Comparison of ENCODE assay signal across 10 cellular contexts in the genomic region with DNA sequence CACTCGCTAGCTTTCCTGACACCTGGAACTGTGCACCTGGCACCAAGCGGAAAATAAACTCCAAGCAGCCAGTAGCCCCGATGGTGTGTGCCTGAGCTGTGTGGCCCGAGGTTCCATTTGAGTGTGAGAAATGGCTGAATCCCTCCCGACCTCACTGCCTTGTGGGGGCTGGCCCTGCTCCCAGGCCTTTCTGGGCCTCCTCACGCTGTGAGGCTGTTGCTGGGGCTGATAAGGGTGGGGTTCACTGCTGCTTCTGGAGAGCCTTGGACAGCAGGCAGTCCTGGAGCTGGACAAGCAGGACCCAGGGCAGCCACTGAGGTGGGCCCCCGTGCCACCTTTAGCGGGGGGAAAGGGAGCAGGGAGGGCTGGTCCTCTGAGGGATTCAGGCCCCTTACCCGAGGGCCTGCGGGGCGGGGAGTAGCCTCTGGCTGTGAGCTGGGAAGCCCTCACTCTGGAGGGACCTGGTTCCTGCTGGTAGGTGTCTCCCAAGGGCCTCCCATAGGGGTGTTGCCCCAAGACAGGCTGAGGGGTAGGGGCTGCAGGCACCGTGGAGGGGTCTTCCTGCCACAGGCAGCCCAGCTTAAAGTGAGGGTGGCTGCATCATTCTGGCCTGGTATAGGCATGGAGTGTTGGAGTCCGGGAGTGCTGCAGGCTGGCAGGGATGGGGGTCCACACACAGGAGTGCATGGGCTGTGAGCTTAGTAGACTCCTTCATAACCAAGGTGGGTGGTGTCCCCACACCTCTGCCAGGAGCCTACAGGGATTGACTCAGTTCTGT. TPM values are rescaled to one million over a fixed set of nuclear protein-coding genes. Genes with fewer than 3 reads are reported as not detected.
DNase-seq lines count a peak whose midpoint lies in the region; ATAC-seq, FAIRE-seq and TF ChIP-seq lines count a peak whose summit lies in the region.
"Had no signal": no experiment of that assay in that cellular context is flagged by ENCODE, and none has a peak within 500 bp of the region (broad histone marks: within the 10 kb centered on the region; RNA-seq: fewer than 3 reads in every experiment).

No MANE protein-coding gene starts in this region.

- peaks cover 6% of the 10 kb centered on the region for H3K9me3 ChIP-seq in keratinocyte (ENCODE audit: control insufficient read depth, low read depth, low read length)
- H3K9me3 ChIP-seq in stomach smooth muscle (ENCODE audit: control insufficient read depth in 2 of 2, low read length in 2 of 2), result no peaks in the 10 kb centered on the region

- H2AFZ ChIP-seq in keratinocyte (ENCODE audit: control insufficient read depth, low read length), result no peak overlapping the region

- H4K20me1 ChIP-seq in keratinocyte (ENCODE audit: control insufficient read depth, extremely low read depth, insufficient read depth, low read length), result peaks cover 16% of the 10 kb centered on the region

- dilution Hi-C loops in keratinocyte (cut with MboI; ENCODE audit: extremely low pct_ligation_motif_present, low sequenced_read_pairs), result no loop called here

- no peak overlapping the region for H3K27ac ChIP-seq in keratinocyte (ENCODE audit: control insufficient read depth, insufficient read depth, low read length)
- no peak overlapping the region for H3K27ac ChIP-seq in stomach smooth muscle (ENCODE audit: low read length)

- peaks cover 20% of the 10 kb centered on the region for H3K79me2 ChIP-seq in keratinocyte (ENCODE audit: control insufficient read depth, insufficient read depth, low read length)

- peak overlapping the region; percentile 53 for H3K4me2 ChIP-seq in keratinocyte (ENCODE audit: control insufficient read depth, extremely low read depth, insufficient read depth, low read depth, low read length)

- TF ChIP-seq CTCF in keratinocyte (optimal IDR thresholded peaks at IDR 0.05 in 1 of 3, IDR thresholded peaks at IDR 0.05 in 1 of 3, conservative IDR thresholded peaks at IDR 0.05 in 1 of 3; ENCODE audit: extremely low read depth in 1 of 3, insufficient read depth in 2 of 3, low read length in 3 of 3), result no peak

- H3K4me1 ChIP-seq in keratinocyte (ENCODE audit: control insufficient read depth, extremely low read depth, insufficient read depth, low read length) (peaks cover 10% of the 10 kb centered on the region), stomach smooth muscle (ENCODE audit: control insufficient read depth, insufficient read depth, low read length) (peaks cover 21% of the 10 kb centered on the region)

- peaks cover 11 to 19% of the 10 kb centered on the region in 2 experiments for H3K36me3 ChIP-seq in keratinocyte (ENCODE audit: control insufficient read depth in 2 of 2, extremely low read depth in 1 of 2, insufficient read depth in 2 of 2, low read length in 2 of 2)
- H3K36me3 ChIP-seq in stomach smooth muscle (ENCODE audit: control insufficient read depth in 2 of 2, insufficient read depth in 2 of 2, low read length in 2 of 2), result no peaks in the 10 kb centered on the region

- H3K27me3 ChIP-seq in keratinocyte (ENCODE audit: control insufficient read depth, extremely low read depth, insufficient read depth, low read length) (no peaks in the 10 kb centered on the region), stomach smooth muscle (ENCODE audit: control insufficient read depth in 1 of 2, insufficient read depth in 2 of 2, low read length in 2 of 2) (no peaks in the 10 kb centered on the region)

- ATAC-seq in HG02642 (IDR thresholded peaks at IDR 0.05; ENCODE audit: poor library complexity, unreplicated experiment), result no peak

- peak; percentile 14 for DNase-seq in activated CD8-positive, alpha-beta memory T cell treated with anti-CD3 and anti-CD28 coated beads, Interleukin-2, amount 50 U/mL, for 4 hours
- no peak for DNase-seq in activated CD8-positive, alpha-beta memory T cell treated with anti-CD3 and anti-CD28 coated beads, Interleukin-2, amount 50 U/mL, for 48 hours
- DNase-seq in astrocyte of the hippocampus (ENCODE audit: low read depth, low spot score), result peak; percentile 30
- no peak for DNase-seq in keratinocyte (ENCODE audit: low read depth, low spot score)
- DNase-seq in A172 (ENCODE audit: low spot score), result no peak
- no peak for DNase-seq in HPDE6-E6E7 (ENCODE audit: extremely low spot score)
- DNase-seq: NCI-H1092 had no signal

- H3K9ac ChIP-seq in keratinocyte (ENCODE audit: control insufficient read depth, extremely low read depth, insufficient read depth, low read length) (peak overlapping the region; percentile 4), stomach smooth muscle (ENCODE audit: low read length in 2 of 2) (peak overlapping the region; percentile 2 to 36)

- no peaks in the 10 kb centered on the region for H3K9me1 ChIP-seq in keratinocyte (ENCODE audit: control insufficient read depth, extremely low read depth, insufficient read depth, low read length)

- no peak for FAIRE-seq in keratinocyte (lab: Jason Lieb, UNC)
- FAIRE-seq: islet of Langerhans had no signal

- peak overlapping the region; percentile 26 to 96 (median 72) for H3K4me3 ChIP-seq in keratinocyte (ENCODE audit: control insufficient read depth in 2 of 3, extremely low read depth in 1 of 3, insufficient read depth in 2 of 3, low read depth in 1 of 3, low read length in 3 of 3)
- H3K4me3 ChIP-seq in stomach smooth muscle (ENCODE audit: low read length in 2 of 2), result peak overlapping the region; percentile 46 to 61

RNA-seq across cellular contexts. Expression of a gene that starts 1.7 kb away (rescaled TPM):
- polyA plus RNA-seq in keratinocyte, result 8.8 to 68.4 TPM (median 16.4 TPM) in 3 replicates
- 71.8 TPM for polyA plus RNA-seq in keratinocyte (2011; ENCODE audit: low read depth)
- polyA plus RNA-seq in keratinocyte (2011; cell fraction: cytosol; rRNA removed), result 29.1 and 150 TPM in 2 replicates
- 14.0 and 23.8 TPM in 2 replicates for polyA plus RNA-seq in keratinocyte (2011; cell fraction: nucleus; rRNA removed)
- polyA plus RNA-seq in keratinocyte (2012; ENCODE audit: low replicate concordance), result 239 and 414 TPM in 2 replicates
- polyA minus RNA-seq in keratinocyte, result 5.2 to 107 TPM (median 12.5 TPM) in 3 replicates
- polyA minus RNA-seq in keratinocyte (2011; cell fraction: cytosol; rRNA and poly(A)+ RNA removed), result 879 TPM
- 20.5 and 25.3 TPM in 2 replicates for polyA minus RNA-seq in keratinocyte (2011; cell fraction: nucleus; rRNA and poly(A)+ RNA removed)
- 67.4 and 70.6 TPM in 2 replicates for total RNA-seq in A172 (2014; rRNA removed; shearing (Covaris generic))

RNA-seq across cellular contexts. Expression of a gene that starts 14.9 kb away (rescaled TPM):
- polyA plus RNA-seq in keratinocyte, result 28.5 to 38.9 TPM (median 37.0 TPM) in 3 replicates
- polyA plus RNA-seq in keratinocyte (2011; ENCODE audit: low read depth), result 10.8 TPM
- polyA plus RNA-seq in keratinocyte (2011; cell fraction: cytosol; rRNA removed), result 29.9 and 50.4 TPM in 2 replicates
- polyA plus RNA-seq in keratinocyte (2011; cell fraction: nucleus; rRNA removed), result 63.1 and 87.1 TPM in 2 replicates
- polyA plus RNA-seq in keratinocyte (2012; ENCODE audit: low replicate concordance), result 32.1 and 36.7 TPM in 2 replicates
- 18.9 to 27.3 TPM (median 23.5 TPM) in 3 replicates for polyA minus RNA-seq in keratinocyte
- 51.6 TPM for polyA minus RNA-seq in keratinocyte (2011; cell fraction: cytosol; rRNA and poly(A)+ RNA removed)
- 26.2 and 30.3 TPM in 2 replicates for polyA minus RNA-seq in keratinocyte (2011; cell fraction: nucleus; rRNA and poly(A)+ RNA removed)
- total RNA-seq in A172 (2014; rRNA removed; shearing (Covaris generic)), result 2.0 and 2.4 TPM in 2 replicates

RNA-seq across cellular contexts. Expression of a gene that starts 23.4 kb away (rescaled TPM):
- 0.12 to 0.77 TPM (median 0.31 TPM) in 3 replicates for polyA plus RNA-seq in keratinocyte
- 23.8 TPM for polyA plus RNA-seq in keratinocyte (2011; ENCODE audit: low read depth)
- 1.7 and 1.9 TPM in 2 replicates for polyA plus RNA-seq in keratinocyte (2011; cell fraction: cytosol; rRNA removed)
- 2.0 and 2.6 TPM in 2 replicates for polyA plus RNA-seq in keratinocyte (2011; cell fraction: nucleus; rRNA removed)
- polyA plus RNA-seq in keratinocyte (2012; ENCODE audit: low replicate concordance), result 0.99 and 20.9 TPM in 2 replicates
- 0.33 to 0.82 TPM in 2 of 3 replicates, not detected in the other for polyA minus RNA-seq in keratinocyte
- 3.6 TPM for polyA minus RNA-seq in keratinocyte (2011; cell fraction: cytosol; rRNA and poly(A)+ RNA removed)
- 1.6 and 2.1 TPM in 2 replicates for polyA minus RNA-seq in keratinocyte (2011; cell fraction: nucleus; rRNA and poly(A)+ RNA removed)
- total RNA-seq in A172 (2014; rRNA removed; shearing (Covaris generic)), result 88.1 and 91.0 TPM in 2 replicates

RNA-seq across cellular contexts. Expression of a gene that starts 25.3 kb away (rescaled TPM):
- 0.10 to 0.32 TPM (median 0.14 TPM) in 3 replicates for polyA plus RNA-seq in keratinocyte
- not detected for polyA plus RNA-seq in keratinocyte (2011; ENCODE audit: low read depth)
- polyA plus RNA-seq in keratinocyte (2011; cell fraction: cytosol; rRNA removed), result 0.05 and 0.30 TPM in 2 replicates
- polyA plus RNA-seq in keratinocyte (2011; cell fraction: nucleus; rRNA removed), result 0.52 and 0.97 TPM in 2 replicates
- 0.28 TPM in 1 of 2 replicates, not detected in the other for polyA plus RNA-seq in keratinocyte (2012; ENCODE audit: low replicate concordance)
- 0.13 to 1.3 TPM in 2 of 3 replicates, not detected in the other for polyA minus RNA-seq in keratinocyte
- polyA minus RNA-seq in keratinocyte (2011; cell fraction: cytosol; rRNA and poly(A)+ RNA removed), result not detected
- 0.53 and 0.54 TPM in 2 replicates for polyA minus RNA-seq in keratinocyte (2011; cell fraction: nucleus; rRNA and poly(A)+ RNA removed)
- total RNA-seq in A172 (2014; rRNA removed; shearing (Covaris generic)), result not detected in 2 replicates

RNA-seq across cellular contexts. Expression of a gene that starts 31.7 kb away (rescaled TPM):
- polyA plus RNA-seq in keratinocyte, result 0.48 to 0.84 TPM (median 0.55 TPM) in 3 replicates
- not detected for polyA plus RNA-seq in keratinocyte (2011; ENCODE audit: low read depth)
- polyA plus RNA-seq in keratinocyte (2011; cell fraction: cytosol; rRNA removed), result 0.43 and 0.79 TPM in 2 replicates
- polyA plus RNA-seq in keratinocyte (2011; cell fraction: nucleus; rRNA removed), result 1.3 and 3.7 TPM in 2 replicates
- 0.55 and 0.81 TPM in 2 replicates for polyA plus RNA-seq in keratinocyte (2012; ENCODE audit: low replicate concordance)
- 0.22 to 0.39 TPM (median 0.30 TPM) in 3 replicates for polyA minus RNA-seq in keratinocyte
- not detected for polyA minus RNA-seq in keratinocyte (2011; cell fraction: cytosol; rRNA and poly(A)+ RNA removed)
- polyA minus RNA-seq in keratinocyte (2011; cell fraction: nucleus; rRNA and poly(A)+ RNA removed), result 0.47 and 0.84 TPM in 2 replicates
- total RNA-seq in A172 (2014; rRNA removed; shearing (Covaris generic)), result 1.8 and 2.9 TPM in 2 replicates

Comparison
In these comparisons a context has a peak if more than half of its experiments do, and no peak if none do; other contexts are left out.
1. DNase-seq: peak in activated CD8-positive, alpha-beta memory T cell treated with anti-CD3 and anti-CD28 coated beads, Interleukin-2, amount 50 U/mL, for 4 hours (single experiment) and astrocyte of the hippocampus (single experiment); none in activated CD8-positive, alpha-beta memory T cell treated with anti-CD3 and anti-CD28 coated beads, Interleukin-2, amount 50 U/mL, for 48 hours (single experiment), keratinocyte (single experiment), A172 (single experiment) and HPDE6-E6E7 (single experiment).